Comparison of ENCODE assay signal across 15 cellular contexts in the genomic region with DNA sequence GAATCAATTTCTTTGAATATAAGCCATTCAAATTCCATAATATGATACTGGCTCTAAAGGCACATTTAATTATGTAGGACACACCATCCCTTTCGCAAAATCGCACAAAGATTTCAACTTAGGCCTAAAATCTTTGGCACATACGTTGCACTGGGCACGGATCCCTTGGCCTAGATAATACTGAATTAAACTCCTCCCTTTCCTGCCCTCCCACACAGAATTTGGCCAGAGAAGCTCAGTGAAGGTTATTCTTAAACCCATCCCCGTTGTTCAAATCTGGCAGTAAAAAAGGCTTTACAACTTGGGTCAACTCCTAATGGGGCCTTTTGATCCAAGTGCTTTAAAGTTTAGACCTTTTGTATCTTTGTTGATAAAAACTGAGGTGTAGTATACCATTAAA.
DNase-seq lines count a peak whose midpoint lies in the region; ATAC-seq and TF ChIP-seq lines count a peak whose summit lies in the region.
"Had no signal": no experiment of that assay in that cellular context is flagged by ENCODE, and none has a peak within 500 bp of the region (broad histone marks: within the 10 kb centered on the region; RNA-seq: fewer than 3 reads in every experiment).

No MANE protein-coding gene starts in this region.

- peaks cover 68% of the 10 kb centered on the region for H3K4me1 ChIP-seq in psoas muscle

- no peaks in the 10 kb centered on the region for H3K9me3 ChIP-seq in psoas muscle
- H3K9me3 ChIP-seq: upper lobe of left lung had no signal

- intact Hi-C loops in left ventricle myocardium superior (cut with micrococcal nuclease) (no loop called here), psoas muscle (cut with DNase I) (loop anchor here in 1 of 2 donors (10.0 kb wide), 1 partner anchor 64 kb away; no protein-coding TSS in a partner anchor)

- no peak overlapping the region for H3K4me3 ChIP-seq in psoas muscle
- H3K4me3 ChIP-seq: skin epidermis, upper lobe of left lung had no signal

- H3K36me3 ChIP-seq in psoas muscle (ENCODE audit: insufficient read depth in 1 of 2, low read depth in 1 of 2) = no peaks in the 10 kb centered on the region
- H3K36me3 ChIP-seq: upper lobe of left lung had no signal

- H3K4me1 Mint-ChIP-seq in activated naive CD8-positive, alpha-beta T cell treated with anti-CD3 and anti-CD28 coated beads, Interleukin-2, amount 50 U/mL, for 24 hours = no peaks in the 10 kb centered on the region
- H3K4me1 Mint-ChIP-seq: activated B cell treated with CpG ODN at 0.5 μM for 24 hours, naive B cell had no signal

- no peak overlapping the region for H3K4me3 Mint-ChIP-seq in activated naive CD8-positive, alpha-beta T cell treated with anti-CD3 and anti-CD28 coated beads, Interleukin-2, amount 50 U/mL, for 24 hours
- H3K4me3 Mint-ChIP-seq: activated B cell treated with CpG ODN at 0.5 μM for 24 hours; activated naive CD8-positive, alpha-beta T cell; naive B cell had no signal

- ATAC-seq in left ventricle myocardium superior (peak; percentile 62), psoas muscle (no peak), HG02798 (IDR thresholded peaks at IDR 0.05; ENCODE audit: poor library complexity, unreplicated experiment) (no peak)
- no peak for ATAC-seq in activated naive CD8-positive, alpha-beta T cell treated with anti-CD3 and anti-CD28 coated beads, Interleukin-2, amount 50 U/mL, for 24 hours
- ATAC-seq: HCT116 had no signal

- no peaks in the 10 kb centered on the region for H3K36me3 Mint-ChIP-seq in activated naive CD8-positive, alpha-beta T cell treated with anti-CD3 and anti-CD28 coated beads, Interleukin-2, amount 50 U/mL, for 24 hours (ENCODE audit: low read depth)
- H3K36me3 Mint-ChIP-seq: activated naive CD8-positive, alpha-beta T cell; naive B cell had no signal

- no peaks in the 10 kb centered on the region for H3K27me3 Mint-ChIP-seq in activated naive CD8-positive, alpha-beta T cell treated with anti-CD3 and anti-CD28 coated beads, Interleukin-2, amount 50 U/mL, for 24 hours
- H3K27me3 Mint-ChIP-seq: activated B cell treated with CpG ODN at 0.5 μM for 24 hours; activated naive CD8-positive, alpha-beta T cell; naive B cell had no signal

- DNase-seq in Daoy (ENCODE audit: low read depth) (peak; percentile 9), cerebellar cortex (ENCODE audit: low spot score) (peak; percentile 95), left ventricle myocardium superior (peak; percentile 71), psoas muscle (peak in 1 of 2 donors; percentile 62), HuH-7 (ENCODE audit: low spot score) (no peak), mesenteric fat pad (ENCODE audit: low spot score) (no peak)
- no peak for DNase-seq in activated naive CD8-positive, alpha-beta T cell treated with anti-CD3 and anti-CD28 coated beads, Interleukin-2, amount 50 U/mL, for 24 hours
- DNase-seq: activated B cell treated with CpG ODN at 0.5 μM for 24 hours, cortex of kidney, naive B cell, upper lobe of left lung had no signal

- no peak overlapping the region for H3K27ac Mint-ChIP-seq in activated naive CD8-positive, alpha-beta T cell treated with anti-CD3 and anti-CD28 coated beads, Interleukin-2, amount 50 U/mL, for 24 hours
- H3K27ac Mint-ChIP-seq: activated B cell treated with CpG ODN at 0.5 μM for 24 hours; activated naive CD8-positive, alpha-beta T cell; naive B cell had no signal

- H3K27me3 ChIP-seq in psoas muscle (ENCODE audit: insufficient read depth in 3 of 3, low read length in 2 of 3) = no peaks in the 10 kb centered on the region
- H3K27me3 ChIP-seq: upper lobe of left lung had no signal

- peaks cover 4% of the 10 kb centered on the region for H3K9me3 Mint-ChIP-seq in activated naive CD8-positive, alpha-beta T cell treated with anti-CD3 and anti-CD28 coated beads, Interleukin-2, amount 50 U/mL, for 24 hours
- H3K9me3 Mint-ChIP-seq: activated B cell treated with CpG ODN at 0.5 μM for 24 hours had no signal

- H3K27ac ChIP-seq in psoas muscle = peak overlapping the region; percentile 10

- no peak for TF ChIP-seq CTCF in psoas muscle (IDR thresholded peaks at IDR 0.05)

- 17 to 34% (median 20%) methylated on average over 5 of the region's 5 CpGs for WGBS in psoas muscle, 3 donors

Comparison
In these comparisons a context has a peak if more than half of its experiments do, and no peak if none do; other contexts are left out.
1. DNase-seq: peak in Daoy (single experiment), cerebellar cortex (single experiment) and left ventricle myocardium superior (single experiment); none in HuH-7 (single experiment), activated naive CD8-positive, alpha-beta T cell treated with anti-CD3 and anti-CD28 coated beads, Interleukin-2, amount 50 U/mL, for 24 hours (single experiment) and mesenteric fat pad (single experiment).